ENCODE assay signal across 30 cellular contexts in the genomic region with DNA sequence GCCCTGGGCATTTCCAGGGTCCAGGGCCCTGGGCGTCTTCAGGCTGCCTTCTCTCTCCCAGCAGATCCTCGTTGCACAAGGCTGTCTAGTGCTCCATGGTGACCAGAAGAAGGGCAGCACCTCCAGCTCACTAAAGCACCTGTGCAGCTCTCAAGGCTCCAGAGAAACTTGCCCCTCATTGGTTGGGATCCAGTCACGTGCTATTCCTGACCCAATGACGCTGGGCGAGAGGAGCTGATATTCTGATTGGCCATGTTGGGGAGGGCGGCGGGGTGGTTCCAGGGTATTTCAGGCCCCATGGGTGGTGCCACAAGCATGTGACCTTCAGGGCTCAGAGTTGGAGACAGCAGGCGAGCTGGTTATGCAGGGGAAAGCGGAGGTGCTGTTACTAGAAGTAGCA.
"Had no signal": no experiment of that assay in that cellular context is flagged by ENCODE, and none has a peak within 500 bp of the region (broad histone marks: within the 10 kb centered on the region; RNA-seq: fewer than 3 reads in every experiment).

No MANE protein-coding gene starts in this region.

- H3K4me2 ChIP-seq: PC-9 had no signal

- H3K27ac ChIP-seq: PC-9, RWPE1, SJCRH30, SK-N-MC had no signal

- H3K9me3 ChIP-seq: SJCRH30 had no signal

- ATAC-seq: Panc1, Right ventricle myocardium inferior, SK-N-SH treated with all-trans-retinoic acid at 6 μM for 48 hours had no signal

- H3K4me3 ChIP-seq: PC-9, SJCRH30, SK-N-MC had no signal

- H2AFZ ChIP-seq: PC-9 had no signal

- H3K36me3 ChIP-seq: SJCRH30 had no signal

- H3K27me3 ChIP-seq: SJCRH30 had no signal

- DNase-seq: Kasumi-1, KG1, MM.1S, MV-4-11, NCI-H1092, NCI-H1105, NCI-H1417 treated with DMSO at 0.1 percent for 48 hours, NCI-H1436 treated with DMSO at 0.1 percent for 48 hours, NCI-H1694 treated with DMSO at 0.1 percent for 48 hours, NCI-H187 treated with DMSO at 0.1 percent for 48 hours, NCI-H2029, NCI-H2081, NCI-H2171, NCI-H226, NCI-H446 treated with DMSO at 0.1 percent for 48 hours, NCI-H510A, NCI-H524, NCI-H526, NCI-H69, NCI-H748 treated with DMSO at 0.1 percent for 48 hours, NCI-H82, PC-9, SHP77, SIG-M5, SJCRH30 had no signal

- H3K4me1 ChIP-seq: SJCRH30 had no signal
